ENCODE assay signal across 8 cellular contexts in genomic region chr5:14144586-14145355, GRCh38. TPM values are rescaled to one million over a fixed set of nuclear protein-coding genes. Genes with fewer than 3 reads are reported as not detected.
DNase-seq lines count a peak whose midpoint lies in the region; ATAC-seq and TF ChIP-seq lines count a peak whose summit lies in the region.

No MANE protein-coding gene starts in this region.

- H3K27ac ChIP-seq in VCaP (peak overlapping the region; percentile 97), colonic mucosa (peak overlapping the region; percentile 91)

- no peaks in the 10 kb centered on the region for H3K9me3 ChIP-seq in colonic mucosa

- DNase-seq in A172 (ENCODE audit: low spot score) (peak; percentile 91), NCI-H1417 treated with DMSO at 0.1 percent for 48 hours (lab: John Stamatoyannopoulos, UW) (peak; percentile 48), colonic mucosa (peak; percentile 80), left lobe of liver (ENCODE audit: low spot score) (peak; percentile 75)
- peak; percentile 25 for DNase-seq in stimulated activated CD4-positive, alpha-beta T cell treated with anti-CD3 and anti-CD28 coated beads, Interleukin-4, amount 100 ng/mL, for 1 hour

- TF ChIP-seq CTCF in VCaP (conservative IDR thresholded peaks at IDR 0.05) (no peak), colonic mucosa (IDR thresholded peaks at IDR 0.05) (no peak)

- H3K4me3 ChIP-seq in colonic mucosa: peak overlapping the region; percentile 86

- H3K36me3 ChIP-seq in colonic mucosa: no peaks in the 10 kb centered on the region

- H3K9ac ChIP-seq in colonic mucosa (ENCODE audit: low read depth in 2 of 2, low read length in 2 of 2): peak overlapping the region; percentile 83 to 86

- intact Hi-C loops in colonic mucosa (cut with DNase I): loop anchor here (5.0 to 10.0 kb wide), 3 partner anchors 38 to 120 kb away; no protein-coding TSS in a partner anchor

- no peaks in the 10 kb centered on the region for H3K27me3 ChIP-seq in colonic mucosa

- peak; percentile 58 for ATAC-seq in GM18499 (IDR thresholded peaks at IDR 0.05; ENCODE audit: insufficient read depth, unreplicated experiment)
- ATAC-seq in HG02840 (IDR thresholded peaks at IDR 0.05; ENCODE audit: low FRiP score, unreplicated experiment): peak; percentile 36
- peak; percentile 60 for ATAC-seq in left lobe of liver

- peaks cover 24% of the 10 kb centered on the region for H3K4me1 ChIP-seq in colonic mucosa

RNA-seq across cellular contexts. Expression of gene TRIO, which starts 1.6 kb away (rescaled TPM):
- total RNA-seq in A172 (2014; rRNA removed; shearing (Covaris generic)): 120 and 180 TPM in 2 replicates
- total RNA-seq in colonic mucosa: 100 to 1,000 TPM; 134 to 138 TPM
- 34.9 TPM for total RNA-seq in left lobe of liver

Comparison
In these comparisons a context has a peak if more than half of its experiments do, and no peak if none do; other contexts are left out.
1. Peak in every context shown above with its lines: DNase-seq, ATAC-seq, H3K4me3 ChIP-seq and H3K27ac ChIP-seq.
2. DNase-seq: peak in every context shown above with its lines; median percentile 91 in A172; 80 in colonic mucosa; 75 in left lobe of liver; 48 in NCI-H1417 treated with DMSO at 0.1 percent for 48 hours; 25 in stimulated activated CD4-positive, alpha-beta T cell treated with anti-CD3 and anti-CD28 coated beads, Interleukin-4, amount 100 ng/mL, for 1 hour.